ENCODE assay signal across 1 cellular context in the genomic region with DNA sequence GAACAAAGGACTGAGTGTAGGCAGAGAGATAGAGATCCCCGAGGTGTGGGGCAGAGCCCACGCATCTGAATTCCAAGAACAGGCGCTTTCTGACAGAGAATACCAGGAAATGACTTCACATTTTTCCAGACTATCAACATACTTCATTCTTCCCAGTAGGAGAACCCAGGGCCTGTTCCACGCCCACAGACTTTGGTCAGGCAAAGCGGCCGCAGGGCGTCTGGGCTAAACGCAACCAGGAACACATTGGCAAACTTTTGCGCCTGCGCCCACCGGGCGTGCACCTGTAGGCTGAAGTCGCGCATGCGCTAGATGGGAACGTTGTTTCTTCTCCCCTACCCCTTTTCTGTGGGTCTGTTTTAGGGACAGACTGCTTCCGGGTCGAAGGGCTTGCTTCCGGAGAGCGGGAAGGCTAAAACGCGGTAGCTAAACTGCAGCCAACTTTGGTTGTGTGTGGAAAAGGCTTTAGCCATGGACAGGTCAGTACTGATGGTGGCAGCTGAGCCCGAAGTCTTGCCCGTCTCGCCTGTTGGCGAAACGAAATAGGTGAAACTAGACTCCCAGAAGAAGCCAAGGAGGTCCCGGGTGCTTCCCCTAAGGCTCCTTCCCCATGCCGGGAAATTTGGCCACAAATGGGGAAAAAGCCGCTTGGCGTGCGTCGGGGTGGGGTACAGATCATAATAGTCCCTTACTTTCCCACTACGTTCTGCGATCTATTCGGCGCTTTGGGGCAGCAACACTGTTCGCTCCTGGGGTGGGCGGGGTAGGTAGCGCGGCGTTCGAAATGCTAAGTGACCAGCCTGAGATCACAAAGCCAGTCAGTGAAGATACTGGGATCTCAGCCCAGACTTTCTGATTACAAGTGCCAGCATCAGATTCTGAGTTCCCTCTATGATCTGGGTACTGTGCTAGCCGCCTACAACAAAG.
A peak's percentile ranks its signal among the peaks of the same experiment; 100 is the strongest.
TF ChIP-seq lines count a peak whose summit lies in the region.

NUP107 (plus strand) TSS at position 384 of the 927 bp plus-strand sequence; CDS start at position 472, 88 bp downstream.

TF ChIP-seq in HEK293, 187 proteins besides CTCF, POLR2A, EP300 and RAD21 (continued from another document):
- TF ChIP-seq, protein P1, sequence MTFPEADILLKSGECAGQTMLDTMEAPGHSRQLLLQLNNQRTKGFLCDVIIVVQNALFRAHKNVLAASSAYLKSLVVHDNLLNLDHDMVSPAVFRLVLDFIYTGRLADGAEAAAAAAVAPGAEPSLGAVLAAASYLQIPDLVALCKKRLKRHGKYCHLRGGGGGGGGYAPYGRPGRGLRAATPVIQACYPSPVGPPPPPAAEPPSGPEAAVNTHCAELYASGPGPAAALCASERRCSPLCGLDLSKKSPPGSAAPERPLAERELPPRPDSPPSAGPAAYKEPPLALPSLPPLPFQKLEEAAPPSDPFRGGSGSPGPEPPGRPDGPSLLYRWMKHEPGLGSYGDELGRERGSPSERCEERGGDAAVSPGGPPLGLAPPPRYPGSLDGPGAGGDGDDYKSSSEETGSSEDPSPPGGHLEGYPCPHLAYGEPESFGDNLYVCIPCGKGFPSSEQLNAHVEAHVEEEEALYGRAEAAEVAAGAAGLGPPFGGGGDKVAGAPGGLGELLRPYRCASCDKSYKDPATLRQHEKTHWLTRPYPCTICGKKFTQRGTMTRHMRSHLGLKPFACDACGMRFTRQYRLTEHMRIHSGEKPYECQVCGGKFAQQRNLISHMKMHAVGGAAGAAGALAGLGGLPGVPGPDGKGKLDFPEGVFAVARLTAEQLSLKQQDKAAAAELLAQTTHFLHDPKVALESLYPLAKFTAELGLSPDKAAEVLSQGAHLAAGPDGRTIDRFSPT (tag by site-specific recombination; IDR thresholded peaks at IDR 0.05) = no peak
- TF ChIP-seq ZBTB49 (tag by site-specific recombination; IDR thresholded peaks at IDR 0.05; ENCODE audit: low read depth) = no peak
- TF ChIP-seq ZNF510 (tag by site-specific recombination; IDR thresholded peaks at IDR 0.05; ENCODE audit: insufficient replicate concordance) = peak; percentile 16
- peak; percentile 85 for TF ChIP-seq KLF16 (tag by site-specific recombination; IDR thresholded peaks at IDR 0.05)
- TF ChIP-seq SCRT2 (tag by site-specific recombination; IDR thresholded peaks at IDR 0.05) = peak; percentile 97
- TF ChIP-seq, protein P2, sequence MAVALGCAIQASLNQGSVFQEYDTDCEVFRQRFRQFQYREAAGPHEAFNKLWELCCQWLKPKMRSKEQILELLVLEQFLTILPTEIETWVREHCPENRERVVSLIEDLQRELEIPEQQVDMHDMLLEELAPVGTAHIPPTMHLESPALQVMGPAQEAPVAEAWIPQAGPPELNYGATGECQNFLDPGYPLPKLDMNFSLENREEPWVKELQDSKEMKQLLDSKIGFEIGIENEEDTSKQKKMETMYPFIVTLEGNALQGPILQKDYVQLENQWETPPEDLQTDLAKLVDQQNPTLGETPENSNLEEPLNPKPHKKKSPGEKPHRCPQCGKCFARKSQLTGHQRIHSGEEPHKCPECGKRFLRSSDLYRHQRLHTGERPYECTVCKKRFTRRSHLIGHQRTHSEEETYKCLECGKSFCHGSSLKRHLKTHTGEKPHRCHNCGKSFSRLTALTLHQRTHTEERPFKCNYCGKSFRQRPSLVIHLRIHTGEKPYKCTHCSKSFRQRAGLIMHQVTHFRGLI (tag by site-specific recombination; IDR thresholded peaks at IDR 0.05) = peak; percentile 12; the same call in 1 of the 2 replicates
- TF ChIP-seq, protein P3, sequence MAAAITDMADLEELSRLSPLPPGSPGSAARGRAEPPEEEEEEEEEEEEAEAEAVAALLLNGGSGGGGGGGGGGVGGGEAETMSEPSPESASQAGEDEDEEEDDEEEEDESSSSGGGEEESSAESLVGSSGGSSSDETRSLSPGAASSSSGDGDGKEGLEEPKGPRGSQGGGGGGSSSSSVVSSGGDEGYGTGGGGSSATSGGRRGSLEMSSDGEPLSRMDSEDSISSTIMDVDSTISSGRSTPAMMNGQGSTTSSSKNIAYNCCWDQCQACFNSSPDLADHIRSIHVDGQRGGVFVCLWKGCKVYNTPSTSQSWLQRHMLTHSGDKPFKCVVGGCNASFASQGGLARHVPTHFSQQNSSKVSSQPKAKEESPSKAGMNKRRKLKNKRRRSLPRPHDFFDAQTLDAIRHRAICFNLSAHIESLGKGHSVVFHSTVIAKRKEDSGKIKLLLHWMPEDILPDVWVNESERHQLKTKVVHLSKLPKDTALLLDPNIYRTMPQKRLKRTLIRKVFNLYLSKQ (tag by site-specific recombination; IDR thresholded peaks at IDR 0.05; ENCODE audit: borderline replicate concordance) = no peak
- no peak for TF ChIP-seq ZNF214 (tag by site-specific recombination; IDR thresholded peaks at IDR 0.05; ENCODE audit: borderline replicate concordance)
